In the genomic region with DNA sequence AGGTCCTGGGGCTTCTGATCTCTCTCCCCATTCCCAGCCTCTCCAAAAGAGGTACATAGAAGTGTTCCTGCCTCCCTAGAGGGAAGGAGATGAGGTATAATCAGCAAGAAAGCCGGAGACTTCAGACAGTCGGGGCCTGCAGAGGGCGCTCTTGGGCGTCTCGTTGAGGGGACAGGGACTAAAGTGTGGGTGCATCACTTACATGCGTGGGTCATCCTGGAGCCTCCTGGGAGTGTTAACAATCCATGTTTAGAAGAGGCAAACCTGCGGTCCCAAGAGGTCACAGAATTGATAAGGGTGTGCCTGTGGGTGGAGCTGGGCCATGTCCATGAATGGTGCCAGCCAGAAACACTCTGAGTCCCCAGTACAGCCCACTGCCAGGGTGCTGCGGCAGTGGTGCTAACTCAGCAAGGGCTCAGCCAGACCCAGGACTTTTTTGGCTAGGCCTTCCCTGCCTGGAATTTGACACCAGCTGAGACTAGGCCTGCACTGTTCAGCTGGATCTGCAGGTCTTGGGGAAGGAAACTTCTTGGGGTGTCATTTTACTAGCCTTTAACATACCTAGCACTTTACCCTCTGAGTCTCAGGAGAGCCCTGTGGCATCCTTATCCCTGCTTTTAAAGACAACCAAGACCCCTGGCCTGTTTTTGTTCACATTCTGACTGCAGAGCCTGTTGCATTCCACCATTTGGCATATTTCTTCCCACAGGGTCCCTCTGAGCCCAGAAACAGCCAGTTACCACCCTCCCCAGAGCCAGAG, we compare ENCODE assay signal across 9 cellular contexts. TPM values are rescaled to one million over a fixed set of nuclear protein-coding genes. Genes with fewer than 3 reads are reported as not detected.
A peak's percentile ranks its signal among the peaks of the same experiment; 100 is the strongest.
DNase-seq lines count a peak whose midpoint lies in the region; ATAC-seq, FAIRE-seq and TF ChIP-seq lines count a peak whose summit lies in the region.
"Had no signal": no experiment of that assay in that cellular context is flagged by ENCODE, and none has a peak within 500 bp of the region (broad histone marks: within the 10 kb centered on the region; RNA-seq: fewer than 3 reads in every experiment).

No MANE protein-coding gene starts in this region.

- no peak overlapping the region for H2BK120ac ChIP-seq in H1 (replicated peaks; ENCODE audit: low read depth, low read length)

- H3K27me3 Mint-ChIP-seq in activated B cell treated with CpG ODN at 0.5 μM for 24 hours: no peaks in the 10 kb centered on the region
- H3K27me3 Mint-ChIP-seq in osteocyte (ENCODE audit: unreplicated experiment): no peaks in the 10 kb centered on the region

- intact Hi-C loops in activated B cell treated with CpG ODN at 0.5 μM for 24 hours (cut with micrococcal nuclease): loop anchor here (10.0 kb wide), 1 partner anchor 49 kb away; no protein-coding TSS in a partner anchor

- no peak overlapping the region for H2AFZ ChIP-seq in H1 (ENCODE audit: low read length)

- H3K9ac ChIP-seq in H1 (replicated peaks in 1 of 4; ENCODE audit: extremely low read depth in 1 of 4, low read depth in 3 of 4, low read length in 3 of 4): no peak overlapping the region

- no peak overlapping the region for H3K4me2 ChIP-seq in H1 (ENCODE audit: insufficient read depth in 1 of 2, low read depth in 2 of 2, low read length in 2 of 2)

- peaks cover 0 to 21% of the 10 kb centered on the region in 2 experiments; a peak in 1 of 4 replicates for H3K79me2 ChIP-seq in H1 (ENCODE audit: control insufficient read depth in 1 of 2, insufficient read depth in 2 of 2, low read length in 2 of 2)

- CTCF ChIA-PET in AG04450 (lab: Charles Lee): interaction anchor here (1.5 kb wide), 1 partner anchor 22 kb away, joined by 3 read pairs; no protein-coding TSS in a partner anchor
- CTCF ChIA-PET in HEK293 (lab: Yijun Ruan, JAX): interaction anchor here (0.6 to 5.7 kb wide), 12 partner anchors 12 to 666 kb away, joined by 3 to 33 read pairs (median 4); a partner anchor contains a TSS
- CTCF ChIA-PET in activated B cell treated with CpG ODN at 0.5 μM for 24 hours (lab: Charles Lee): no interaction called here
- CTCF ChIA-PET in H1 (lab: Charles Lee; ENCODE audit: partially characterized antibody): interaction anchor here (1.0 to 24.1 kb wide), 15 partner anchors 9 to 335 kb away, joined by 3 to 499 read pairs (median 5); a partner anchor contains a TSS

- peak; percentile 47 for TF ChIP-seq CTCF in AG04450 (IDR thresholded peaks at IDR 0.05; ENCODE audit: low read depth, low read length)
- TF ChIP-seq CTCF in HEK293 (tag by site-specific recombination; IDR thresholded peaks at IDR 0.05): peak; percentile 77
- no peak for TF ChIP-seq CTCF in activated B cell treated with CpG ODN at 0.5 μM for 24 hours (IDR thresholded peaks at IDR 0.05)
- TF ChIP-seq CTCF in H1 (IDR thresholded peaks at IDR 0.05; ENCODE audit: control extremely low read depth in 1 of 3, insufficient read depth in 1 of 3, low read depth in 1 of 3, low read length in 3 of 3): peak; percentile 66 to 86 (median 79)
- TF ChIP-seq CTCF in osteocyte (IDR thresholded peaks at IDR 0.05): peak; percentile 56

- H3K4me1 ChIP-seq in HEK293 (ENCODE audit: control insufficient read depth, insufficient read depth, low read length) (no peaks in the 10 kb centered on the region), H1 (replicated peaks in 1 of 4; ENCODE audit: control insufficient read depth in 3 of 4, insufficient read depth in 4 of 4, low read length in 3 of 4) (peaks cover 0 to 3% (median 2%) of the 10 kb centered on the region in 4 experiments; a peak in 4 of 7 replicates)

- no peak overlapping the region for H4K8ac ChIP-seq in H1 (ENCODE audit: extremely low read depth, insufficient read depth, low read length)

- 38% methylated on average over 8 of the region's 8 CpGs; no CpG with 5 or more reads in 1 of the 2 experiments for WGBS in H1 (ENCODE audit: extremely low coverage in 1 of 2, insufficient coverage in 1 of 2, insufficient read length in 1 of 2, insufficient replicate concordance in 2 of 2, low coverage in 1 of 2, low lambda C conversion rate in 2 of 2, missing lambda C conversion rate in 1 of 2), 2 experiments

- H3K36me3 ChIP-seq in HEK293 (ENCODE audit: control insufficient read depth in 2 of 2, insufficient read depth in 1 of 2, low read length in 2 of 2) (peaks cover 0 to 77% of the 10 kb centered on the region in 2 experiments; a peak in 1 of 3 replicates), H1 (ENCODE audit: control insufficient read depth in 2 of 4, insufficient read depth in 4 of 4, low read length in 3 of 4) (peaks cover 0 to 15% (median 3%) of the 10 kb centered on the region in 4 experiments; a peak in 4 of 8 replicates)

- H4K20me1 ChIP-seq in H1 (replicated peaks in 1 of 2; ENCODE audit: control insufficient read depth in 1 of 2, insufficient read depth in 2 of 2, low read length in 2 of 2): peaks cover 32 to 41% of the 10 kb centered on the region in 2 experiments

- H3K27ac ChIP-seq in AG04450 (ENCODE audit: low read depth, low read length): peak overlapping the region; percentile 39
- no peak overlapping the region for H3K27ac ChIP-seq in HEK293 (ENCODE audit: extremely low read depth, low read depth, low read length)
- H3K27ac ChIP-seq in H1 (ENCODE audit: low read depth, low read length): no peak overlapping the region

- peak; percentile 7 for FAIRE-seq in H1 (lab: Jason Lieb, UNC)
- FAIRE-seq: frontal cortex had no signal

- H3K23me2 ChIP-seq in H1 (ENCODE audit: low read depth, low read length): no peaks in the 10 kb centered on the region; the same call in 1 of the 2 replicates

- peaks cover 15% of the 10 kb centered on the region for H3K79me1 ChIP-seq in H1 (ENCODE audit: low read depth, low read length)

- TF ChIP-seq POLR2A in H1 (IDR thresholded peaks at IDR 0.05; ENCODE audit: control extremely low read depth in 1 of 2, low read depth in 2 of 2, low read length in 2 of 2): 0 out of 3 replicates have a peak, but pooled peaks of 1 of the 2 experiments have one; percentile 31

- H2AK5ac ChIP-seq in H1 (ENCODE audit: low read depth, low read length): no peak overlapping the region

- no peak overlapping the region for H4K5ac ChIP-seq in H1 (ENCODE audit: insufficient read length, low read depth, low read length)

- no peak overlapping the region for H3K4me3 ChIP-seq in AG04450 (ENCODE audit: low read depth, low read length)
- H3K4me3 ChIP-seq in HEK293 (ENCODE audit: low read depth, low read length): no peak overlapping the region
- no peak overlapping the region for H3K4me3 ChIP-seq in H1 (ENCODE audit: extremely low read depth in 1 of 4, insufficient read depth in 2 of 4, low read depth in 3 of 4, low read length in 4 of 4)

- no peak overlapping the region for H3K14ac ChIP-seq in H1 (ENCODE audit: insufficient read length)

- H2BK12ac ChIP-seq in H1 (ENCODE audit: low read depth, low read length): no peak overlapping the region

- no peak for TF ChIP-seq EP300 in H1 (IDR thresholded peaks at IDR 0.05; ENCODE audit: borderline replicate concordance in 1 of 2, low read depth in 2 of 2, low read length in 2 of 2)

- H3K9me3 Mint-ChIP-seq in activated B cell treated with CpG ODN at 0.5 μM for 24 hours: no peaks in the 10 kb centered on the region
- no peaks in the 10 kb centered on the region for H3K9me3 Mint-ChIP-seq in osteocyte (ENCODE audit: unreplicated experiment)

- TF ChIP-seq RAD21 in H1 (IDR thresholded peaks at IDR 0.05 in 1 of 2, conservative IDR thresholded peaks at IDR 0.05 in 1 of 2; ENCODE audit: low read depth in 2 of 2, low read length in 2 of 2): peak; percentile 37 to 47; a peak in 3 of 4 replicates

- POLR2A ChIA-PET in AG04450 (lab: Yijun Ruan, JAX) (no interaction called here), HEK293 (lab: Yijun Ruan, JAX) (interaction anchor here (0.8 kb wide), 1 partner anchor 10 kb away, joined by 3 read pairs; no protein-coding TSS in a partner anchor), activated B cell treated with CpG ODN at 0.5 μM for 24 hours (lab: Charles Lee) (no interaction called here), H1 (lab: Charles Lee; ENCODE audit: partially characterized antibody) (interaction anchor here (0.8 to 2.3 kb wide), 4 partner anchors 9 to 49 kb away, joined by 3 to 7 read pairs (median 4); no protein-coding TSS in a partner anchor)

- H2BK20ac ChIP-seq in H1 (ENCODE audit: low read length): no peak overlapping the region

- H3K36me3 Mint-ChIP-seq in activated B cell treated with CpG ODN at 0.5 μM for 24 hours (ENCODE audit: low read depth) (peaks cover 71% of the 10 kb centered on the region), osteocyte (ENCODE audit: unreplicated experiment) (peaks cover 14% of the 10 kb centered on the region)

- H3K4ac ChIP-seq in H1 (replicated peaks; ENCODE audit: insufficient read length, low read depth, low read length): no peak overlapping the region

- H3K4me3 Mint-ChIP-seq in activated B cell treated with CpG ODN at 0.5 μM for 24 hours (no peak overlapping the region), osteocyte (ENCODE audit: unreplicated experiment) (no peak overlapping the region)

- no peak overlapping the region for H2BK5ac ChIP-seq in H1 (ENCODE audit: low read depth, low read length)

- ATAC-seq in activated B cell treated with CpG ODN at 0.5 μM for 24 hours (ENCODE audit: low read depth): no peak
- no peak for ATAC-seq in HG03108 (IDR thresholded peaks at IDR 0.05; ENCODE audit: unreplicated experiment)
- no peak for ATAC-seq in GM18870 (IDR thresholded peaks at IDR 0.05; ENCODE audit: unreplicated experiment)

- H4K91ac ChIP-seq in H1 (replicated peaks; ENCODE audit: insufficient read length, low read length): no peak overlapping the region

- no peak overlapping the region for H2BK15ac ChIP-seq in H1 (ENCODE audit: low read length)

- H3K27me3 ChIP-seq in AG04450 (ENCODE audit: control insufficient read depth, insufficient read depth, low read length) (no peaks in the 10 kb centered on the region), H1 (replicated peaks in 1 of 4; ENCODE audit: control insufficient read depth in 3 of 4, extremely low read depth in 1 of 4, insufficient read depth in 3 of 4, low read length in 3 of 4) (no peaks in the 10 kb centered on the region)

- no peak for DNase-seq in AG04450 (ENCODE audit: low read depth, low spot score)
- DNase-seq in activated B cell treated with CpG ODN at 0.5 μM for 24 hours: no peak
- DNase-seq in H1 (ENCODE audit: low read depth in 1 of 2, low spot score in 2 of 2): peak in 1 of 2 experiments; percentile 91
- no peak for DNase-seq in osteocyte (ENCODE audit: extremely low spot score, unreplicated experiment)
- no peak for DNase-seq in NCI-H446 treated with DMSO at 0.1 percent for 48 hours (lab: John Stamatoyannopoulos, UW)

- no peak overlapping the region for H3K23ac ChIP-seq in H1 (ENCODE audit: insufficient read length)

- H3K4me1 Mint-ChIP-seq in activated B cell treated with CpG ODN at 0.5 μM for 24 hours: peaks cover 35% of the 10 kb centered on the region
- H3K4me1 Mint-ChIP-seq in osteocyte (ENCODE audit: unreplicated experiment): peaks cover 45% of the 10 kb centered on the region

- no peak overlapping the region for H3K56ac ChIP-seq in H1 (replicated peaks; ENCODE audit: insufficient read length, low read depth, low read length)

- H3K18ac ChIP-seq in H1 (ENCODE audit: extremely low read depth, low read length): no peak overlapping the region

- H3K27ac Mint-ChIP-seq in activated B cell treated with CpG ODN at 0.5 μM for 24 hours: peak overlapping the region; percentile 10
- H3K27ac Mint-ChIP-seq in osteocyte (ENCODE audit: unreplicated experiment): peak overlapping the region; percentile 70

- no peaks in the 10 kb centered on the region; the same call in 1 of the 2 replicates for H3K9me3 ChIP-seq in AG04450 (ENCODE audit: control insufficient read depth, insufficient read depth, low read length)
- H3K9me3 ChIP-seq in HEK293 (ENCODE audit: control insufficient read depth, insufficient read depth, low read depth, low read length): no peaks in the 10 kb centered on the region
- H3K9me3 ChIP-seq in H1 (ENCODE audit: insufficient read depth in 2 of 2, low read depth in 1 of 2, low read length in 1 of 2): no peaks in the 10 kb centered on the region

RNA-seq across cellular contexts. Expression of a gene that starts 5.5 kb away (rescaled TPM):
- polyA plus RNA-seq in AG04450 (2011; rRNA removed): 9.0 and 12.2 TPM in 2 replicates
- 3.4 and 4.4 TPM in 2 replicates for polyA minus RNA-seq in AG04450 (2011; rRNA and poly(A)+ RNA removed)
- total RNA-seq in activated B cell treated with CpG ODN at 0.5 μM for 24 hours: 46.1 and 51.4 TPM in 2 replicates
- total RNA-seq in H1 (2021; fragmentation: NEBNext Ultra II Directional; extraction: Animal tissue kit (Norgen Biotek cat#: 25700)): 36.5 and 36.7 TPM in 2 replicates
- polyA plus RNA-seq in H1 (2011; rRNA removed): 45.2 and 77.7 TPM in 2 replicates
- polyA plus RNA-seq in H1 (2011; cell fraction: cytosol; rRNA removed): 52.3 TPM
- 67.6 TPM for polyA plus RNA-seq in H1 (2011; cell fraction: nucleus; rRNA removed)
- 15.0 to 30.0 TPM (median 26.4 TPM) in 4 replicates for polyA plus RNA-seq in H1 (2012, experiment 1 of 2)
- 25.5 TPM for polyA plus RNA-seq in H1 (2012, experiment 2 of 2)
- polyA plus RNA-seq in H1 (2013, experiment 1 of 2): 27.5 TPM
- 26.7 TPM for polyA plus RNA-seq in H1 (2013, experiment 2 of 2)
- polyA minus RNA-seq in H1 (2011; rRNA and poly(A)+ RNA removed): 4.1 and 7.6 TPM in 2 replicates
- polyA minus RNA-seq in H1 (2011; cell fraction: cytosol; rRNA and poly(A)+ RNA removed): 21.9 TPM
- 36.6 TPM for polyA minus RNA-seq in H1 (2011; cell fraction: nucleus; rRNA and poly(A)+ RNA removed)
- total RNA-seq in osteocyte: 15.7 and 15.9 TPM in 2 replicates

RNA-seq across cellular contexts. Expression of a gene that starts 8.3 kb away (rescaled TPM):
- 0.06 and 0.16 TPM in 2 replicates for polyA plus RNA-seq in AG04450 (2011; rRNA removed)
- 0.13 TPM in 1 of 2 replicates, not detected in the other for polyA minus RNA-seq in AG04450 (2011; rRNA and poly(A)+ RNA removed)
- total RNA-seq in activated B cell treated with CpG ODN at 0.5 μM for 24 hours: 1.0 and 1.2 TPM in 2 replicates
- not detected in 2 replicates for total RNA-seq in H1 (2021; fragmentation: NEBNext Ultra II Directional; extraction: Animal tissue kit (Norgen Biotek cat#: 25700))
- polyA plus RNA-seq in H1 (2011; rRNA removed): 0.08 and 0.14 TPM in 2 replicates
- 0.09 TPM for polyA plus RNA-seq in H1 (2011; cell fraction: cytosol; rRNA removed)
- polyA plus RNA-seq in H1 (2011; cell fraction: nucleus; rRNA removed): 0.39 TPM
- polyA plus RNA-seq in H1 (2012, experiment 1 of 2): 0.08 to 0.15 TPM (median 0.14 TPM) in 3 of 4 replicates, not detected in the other
- not detected for polyA plus RNA-seq in H1 (2012, experiment 2 of 2)
- polyA plus RNA-seq in H1 (2013, experiment 1 of 2): 0.16 TPM
- 0.07 TPM for polyA plus RNA-seq in H1 (2013, experiment 2 of 2)
- polyA minus RNA-seq in H1 (2011; rRNA and poly(A)+ RNA removed): not detected in 2 replicates
- not detected for polyA minus RNA-seq in H1 (2011; cell fraction: cytosol; rRNA and poly(A)+ RNA removed)
- polyA minus RNA-seq in H1 (2011; cell fraction: nucleus; rRNA and poly(A)+ RNA removed): not detected
- 0.59 and 0.78 TPM in 2 replicates for total RNA-seq in osteocyte
- total RNA-seq: frontal cortex had no signal

RNA-seq across cellular contexts. Expression of a gene that starts 17.8 kb away (rescaled TPM):
- polyA plus RNA-seq in AG04450 (2011; rRNA removed) (12.6 and 17.8 TPM in 2 replicates), H1 (2011; rRNA removed) (59.6 and 75.4 TPM in 2 replicates)
- polyA minus RNA-seq in AG04450 (2011; rRNA and poly(A)+ RNA removed): 6.8 and 7.4 TPM in 2 replicates
- total RNA-seq in activated B cell treated with CpG ODN at 0.5 μM for 24 hours (40.0 and 43.3 TPM in 2 replicates), osteocyte (20.7 and 23.2 TPM in 2 replicates)
- total RNA-seq in H1 (2021; fragmentation: NEBNext Ultra II Directional; extraction: Animal tissue kit (Norgen Biotek cat#: 25700)): 51.1 and 54.5 TPM in 2 replicates
- polyA plus RNA-seq in H1 (2011; cell fraction: cytosol; rRNA removed): 53.2 TPM
- polyA plus RNA-seq in H1 (2011; cell fraction: nucleus; rRNA removed): 35.8 TPM
- polyA plus RNA-seq in H1 (2012, experiment 1 of 2): 62.8 to 79.1 TPM (median 67.2 TPM) in 4 replicates
- polyA plus RNA-seq in H1 (2012, experiment 2 of 2): 42.2 TPM
- 28.1 TPM for polyA plus RNA-seq in H1 (2013, experiment 1 of 2)
- polyA plus RNA-seq in H1 (2013, experiment 2 of 2): 37.2 TPM
- 11.2 and 14.4 TPM in 2 replicates for polyA minus RNA-seq in H1 (2011; rRNA and poly(A)+ RNA removed)
- 20.5 TPM for polyA minus RNA-seq in H1 (2011; cell fraction: cytosol; rRNA and poly(A)+ RNA removed)
- polyA minus RNA-seq in H1 (2011; cell fraction: nucleus; rRNA and poly(A)+ RNA removed): 13.1 TPM

RNA-seq across cellular contexts. Expression of a gene that starts 41.5 kb away (rescaled TPM):
- polyA plus RNA-seq in AG04450 (2011; rRNA removed) (40.6 and 48.6 TPM in 2 replicates), H1 (2011; rRNA removed) (34.6 and 46.4 TPM in 2 replicates)
- polyA minus RNA-seq in AG04450 (2011; rRNA and poly(A)+ RNA removed): 39.5 and 40.5 TPM in 2 replicates
- total RNA-seq in activated B cell treated with CpG ODN at 0.5 μM for 24 hours (58.4 and 64.0 TPM in 2 replicates), osteocyte (44.5 and 49.5 TPM in 2 replicates)
- 34.4 and 37.7 TPM in 2 replicates for total RNA-seq in H1 (2021; fragmentation: NEBNext Ultra II Directional; extraction: Animal tissue kit (Norgen Biotek cat#: 25700))
- polyA plus RNA-seq in H1 (2011; cell fraction: cytosol; rRNA removed): 38.7 TPM
- 145 TPM for polyA plus RNA-seq in H1 (2011; cell fraction: nucleus; rRNA removed)
- polyA plus RNA-seq in H1 (2012, experiment 1 of 2): 34.0 to 37.8 TPM (median 35.7 TPM) in 4 replicates
- polyA plus RNA-seq in H1 (2012, experiment 2 of 2): 30.2 TPM
- polyA plus RNA-seq in H1 (2013, experiment 1 of 2): 29.8 TPM
- 22.9 TPM for polyA plus RNA-seq in H1 (2013, experiment 2 of 2)
- 31.1 and 39.8 TPM in 2 replicates for polyA minus RNA-seq in H1 (2011; rRNA and poly(A)+ RNA removed)
- 18.9 TPM for polyA minus RNA-seq in H1 (2011; cell fraction: cytosol; rRNA and poly(A)+ RNA removed)
- 43.9 TPM for polyA minus RNA-seq in H1 (2011; cell fraction: nucleus; rRNA and poly(A)+ RNA removed)

RNA-seq across cellular contexts. Expression of a gene that starts 56.8 kb away (rescaled TPM):
- polyA plus RNA-seq in AG04450 (2011; rRNA removed) (72.7 and 77.2 TPM in 2 replicates), H1 (2011; rRNA removed) (55.5 and 63.5 TPM in 2 replicates)
- 47.8 and 51.0 TPM in 2 replicates for polyA minus RNA-seq in AG04450 (2011; rRNA and poly(A)+ RNA removed)
- total RNA-seq in activated B cell treated with CpG ODN at 0.5 μM for 24 hours (39.8 and 43.3 TPM in 2 replicates), osteocyte (57.1 and 57.9 TPM in 2 replicates)
- 90.0 and 92.3 TPM in 2 replicates for total RNA-seq in H1 (2021; fragmentation: NEBNext Ultra II Directional; extraction: Animal tissue kit (Norgen Biotek cat#: 25700))
- 60.3 TPM for polyA plus RNA-seq in H1 (2011; cell fraction: cytosol; rRNA removed)
- polyA plus RNA-seq in H1 (2011; cell fraction: nucleus; rRNA removed): 35.0 TPM
- polyA plus RNA-seq in H1 (2012, experiment 1 of 2): 77.4 to 89.4 TPM (median 79.1 TPM) in 4 replicates
- polyA plus RNA-seq in H1 (2012, experiment 2 of 2): 67.3 TPM
- 120 TPM for polyA plus RNA-seq in H1 (2013, experiment 1 of 2)
- polyA plus RNA-seq in H1 (2013, experiment 2 of 2): 119 TPM
- 43.6 and 46.5 TPM in 2 replicates for polyA minus RNA-seq in H1 (2011; rRNA and poly(A)+ RNA removed)
- 32.6 TPM for polyA minus RNA-seq in H1 (2011; cell fraction: cytosol; rRNA and poly(A)+ RNA removed)
- polyA minus RNA-seq in H1 (2011; cell fraction: nucleus; rRNA and poly(A)+ RNA removed): 18.8 TPM

Comparison
In these comparisons a context has a peak if more than half of its experiments do, and no peak if none do; other contexts are left out.
1. POLR2A ChIA-PET loops: an anchor here in HEK293 (0.8 kb wide) and H1 (0.8 to 2.3 kb wide); none called in AG04450 and activated B cell treated with CpG ODN at 0.5 μM for 24 hours.